ENCODE assay signal across 8 cellular contexts in the genomic region with DNA sequence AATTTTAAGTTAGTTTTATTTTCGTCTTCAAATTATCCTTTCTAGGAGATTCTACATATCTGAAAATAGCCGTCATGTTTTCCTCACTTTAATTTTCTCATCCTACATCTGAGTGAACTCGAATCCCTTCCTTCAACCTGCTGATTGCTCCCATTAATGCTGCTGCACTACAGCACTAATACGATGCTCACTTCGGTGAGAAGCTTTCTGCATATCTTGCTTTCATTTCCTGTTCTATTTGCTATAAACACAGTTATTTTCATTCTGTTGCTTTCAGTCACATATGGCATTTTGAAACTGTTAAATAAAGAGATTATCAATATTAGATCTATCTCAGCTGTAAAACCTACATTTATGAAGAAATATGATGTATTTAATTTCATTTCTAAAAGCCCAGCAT.
"Had no signal": no experiment of that assay in that cellular context is flagged by ENCODE, and none has a peak within 500 bp of the region (broad histone marks: within the 10 kb centered on the region; RNA-seq: fewer than 3 reads in every experiment).

No MANE protein-coding gene starts in this region.

- ATAC-seq: GM23338, K562 had no signal

- DNase-seq: H9, HCEC 1CT, IMR-90 had no signal

- FAIRE-seq: H1, H54, HTR-8/SVneo, K562 had no signal

- H3K4me3 ChIP-seq: GM23338, K562 had no signal

- H3K4me2 ChIP-seq: GM23338 had no signal

- H2AFZ ChIP-seq: GM23338 had no signal
